25 cellular contexts compared by ENCODE assay signal in the genomic region with DNA sequence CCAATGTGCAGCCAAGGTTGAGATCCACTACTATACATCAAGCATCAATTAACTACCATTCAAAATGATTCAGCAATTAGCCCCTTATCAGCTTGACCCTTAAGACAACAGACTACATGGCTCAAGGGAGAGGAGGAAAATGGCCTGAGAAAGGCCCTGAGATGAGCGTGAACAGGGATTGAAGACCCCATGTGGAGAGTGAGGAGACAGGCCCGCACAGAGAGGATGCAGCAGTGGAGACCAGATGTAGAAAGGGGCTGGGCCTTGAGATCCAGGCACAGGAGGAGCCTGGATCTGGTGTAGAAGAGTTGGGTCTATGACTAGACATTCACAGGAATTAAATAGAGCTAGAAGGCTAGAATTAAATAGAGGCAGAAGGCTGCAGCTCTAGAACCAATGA.
DNase-seq lines count a peak whose midpoint lies in the region; ATAC-seq and TF ChIP-seq lines count a peak whose summit lies in the region.
"Had no signal": no experiment of that assay in that cellular context is flagged by ENCODE, and none has a peak within 500 bp of the region (broad histone marks: within the 10 kb centered on the region; RNA-seq: fewer than 3 reads in every experiment).

No MANE protein-coding gene starts in this region.

- H3K36me3 ChIP-seq in Caco-2 (ENCODE audit: control insufficient read depth, insufficient read depth, low read length) (peaks cover 2% of the 10 kb centered on the region; the same call in 1 of the 2 replicates), mesendoderm (ENCODE audit: control insufficient read depth, insufficient read depth, low read length) (no peaks in the 10 kb centered on the region)

- H3K9me3 ChIP-seq in Caco-2 = no peaks in the 10 kb centered on the region
- H3K9me3 ChIP-seq: A549 had no signal

- H3K4me3 Mint-ChIP-seq in Caco-2 (ENCODE audit: unreplicated experiment) (no peak overlapping the region), HFFc6 (no peak overlapping the region), brain (no peak overlapping the region)
- H3K4me3 Mint-ChIP-seq: CD14-positive monocyte; CD8-positive, alpha-beta memory T cell; IgD-negative memory B cell; T-cell had no signal

- H2BK120ac ChIP-seq in mesendoderm (ENCODE audit: low read depth, low read length) = no peak overlapping the region

- H3K36me3 Mint-ChIP-seq in Caco-2 (ENCODE audit: insufficient read depth, unreplicated experiment) = peaks cover 73% of the 10 kb centered on the region
- peaks cover 7% of the 10 kb centered on the region; the same call in 1 of the 2 replicates for H3K36me3 Mint-ChIP-seq in HFFc6 (ENCODE audit: low read depth)
- H3K36me3 Mint-ChIP-seq in brain = no peaks in the 10 kb centered on the region
- H3K36me3 Mint-ChIP-seq: IgD-negative memory B cell, T-cell had no signal

- H3K4ac ChIP-seq in mesendoderm (ENCODE audit: low read depth, low read length) = no peak overlapping the region

- intact Hi-C loops in Caco-2 (cut with micrococcal nuclease; ENCODE audit: unreplicated experiment) = no loop called here

- H3K4me1 ChIP-seq in Caco-2 = no peaks in the 10 kb centered on the region
- peaks cover 12% of the 10 kb centered on the region for H3K4me1 ChIP-seq in mesendoderm (ENCODE audit: control insufficient read depth, low read depth, low read length)

- H3K18ac ChIP-seq in mesendoderm (ENCODE audit: low read length) = peak overlapping the region; percentile 1

- H3K9ac ChIP-seq in mesendoderm (ENCODE audit: low read length) = no peak overlapping the region

- no peak for DNase-seq in Caco-2
- no peak for DNase-seq in HFFc6
- DNase-seq in mesendoderm = peak; percentile 88
- DNase-seq in Ammon's horn (ENCODE audit: low spot score) = no peak
- DNase-seq: AML-193; CD8-positive, alpha-beta memory T cell; DMS53; NCI-H1048; NCI-H1417; NCI-H1694; NCI-H2029 treated with DMSO at 0.1 percent for 48 hours; NCI-H446 treated with DMSO at 0.1 percent for 48 hours; NCI-H526; NK-92 treated with Interleukin-12 subunit alpha and Interleukin-12 subunit beta, amount 100 ng/mL, for 24 hours; SHP77; T-cell had no signal

- H3K9me3 Mint-ChIP-seq in Caco-2 (ENCODE audit: unreplicated experiment) (no peaks in the 10 kb centered on the region), HFFc6 (no peaks in the 10 kb centered on the region), brain (no peaks in the 10 kb centered on the region)
- H3K9me3 Mint-ChIP-seq: CD14-positive monocyte; CD8-positive, alpha-beta memory T cell; IgD-negative memory B cell; T-cell had no signal

- no peak overlapping the region for H4K8ac ChIP-seq in mesendoderm (ENCODE audit: low read depth, low read length)

- no peaks in the 10 kb centered on the region for H3K27me3 Mint-ChIP-seq in Caco-2 (ENCODE audit: insufficient read depth, unreplicated experiment)
- no peaks in the 10 kb centered on the region for H3K27me3 Mint-ChIP-seq in HFFc6 (ENCODE audit: insufficient read depth)
- no peaks in the 10 kb centered on the region for H3K27me3 Mint-ChIP-seq in brain
- H3K27me3 Mint-ChIP-seq: IgD-negative memory B cell, T-cell had no signal

- no TSS peak for BruUV-seq in Caco-2 (replicated peaks; lab: Mats Ljungman, UMichigan)

- ATAC-seq in HG03439 (IDR thresholded peaks at IDR 0.05; ENCODE audit: unreplicated experiment) (no peak), HG02981 (IDR thresholded peaks at IDR 0.05; ENCODE audit: unreplicated experiment) (no peak), HG03135 (IDR thresholded peaks at IDR 0.05; ENCODE audit: unreplicated experiment) (no peak)
- ATAC-seq: A549, Panc1, T-cell had no signal

- H3K79me1 ChIP-seq in mesendoderm (ENCODE audit: low read length) = no peaks in the 10 kb centered on the region

- CTCF ChIA-PET in Caco-2 (lab: Charles Lee) = no interaction called here

- H3K4me1 Mint-ChIP-seq in Caco-2 (ENCODE audit: low read depth, unreplicated experiment) (no peaks in the 10 kb centered on the region), HFFc6 (ENCODE audit: low read depth) (peaks cover 68% of the 10 kb centered on the region), brain (peaks cover 24% of the 10 kb centered on the region)
- H3K4me1 Mint-ChIP-seq: CD8-positive, alpha-beta memory T cell; IgD-negative memory B cell; T-cell had no signal

- H3K23ac ChIP-seq in mesendoderm (ENCODE audit: low read length) = no peak overlapping the region

- H3K27me3 ChIP-seq in Caco-2 (replicated peaks; ENCODE audit: control insufficient read depth, insufficient read depth, low read length) = no peaks in the 10 kb centered on the region
- no peaks in the 10 kb centered on the region for H3K27me3 ChIP-seq in mesendoderm (ENCODE audit: insufficient read depth, low read length, poor library complexity)

- H2BK15ac ChIP-seq in mesendoderm (replicated peaks; ENCODE audit: low read depth) = no peak overlapping the region

- WGBS in mesendoderm (ENCODE audit: extremely low coverage, insufficient coverage, low lambda C conversion rate) = no CpG with 5 or more reads among the region's 2 CpGs

- H3K4me3 ChIP-seq in Caco-2 (ENCODE audit: low read depth, low read length) = no peak overlapping the region
- no peak overlapping the region for H3K4me3 ChIP-seq in mesendoderm (ENCODE audit: low read length)
- H3K4me3 ChIP-seq: A549 had no signal

- H3K27ac ChIP-seq in mesendoderm (ENCODE audit: low read depth, low read length) = no peak overlapping the region
- H3K27ac ChIP-seq: RWPE1 had no signal

- POLR2A ChIA-PET in Caco-2 (lab: Charles Lee) = interaction anchor here (1.0 kb wide), 1 partner anchor 373 kb away, joined by 3 read pairs; no protein-coding TSS in a partner anchor

- H4K5ac ChIP-seq in mesendoderm (ENCODE audit: low read length) = no peak overlapping the region

- H2AK5ac ChIP-seq in mesendoderm (ENCODE audit: low read length) = no peak overlapping the region

- peak overlapping the region; percentile 13 for H2BK5ac ChIP-seq in mesendoderm (ENCODE audit: low read length)

- no peak overlapping the region for H3K4me2 ChIP-seq in mesendoderm (ENCODE audit: low read length)
- H3K4me2 ChIP-seq: A549 had no signal

- TF ChIP-seq CTCF in Caco-2 (IDR thresholded peaks at IDR 0.05; ENCODE audit: insufficient read depth in 1 of 2, low read depth in 1 of 2, low read length in 1 of 2, severe bottlenecking in 1 of 2, unreplicated experiment in 1 of 2) = no peak
- TF ChIP-seq CTCF in HFFc6 (IDR thresholded peaks at IDR 0.05) = no peak
- TF ChIP-seq CTCF in brain (conservative IDR thresholded peaks at IDR 0.05) = no peak

- no peak overlapping the region for H3K56ac ChIP-seq in mesendoderm (ENCODE audit: low read length)

- H3K27ac Mint-ChIP-seq in Caco-2 (ENCODE audit: unreplicated experiment) (peak overlapping the region; percentile 13), HFFc6 (peak overlapping the region; percentile 30), brain (peak overlapping the region in 3 of 5 experiments; percentile 19 to 42 (median 26))
- H3K27ac Mint-ChIP-seq: CD8-positive, alpha-beta memory T cell; IgD-negative memory B cell; T-cell had no signal

- no peaks in the 10 kb centered on the region for H3K79me2 ChIP-seq in mesendoderm (ENCODE audit: control insufficient read depth, insufficient read depth, low read length)
